In genomic region chr11:4643682-4644081, GRCh38 we compare ENCODE assay signal across 21 cellular contexts. TPM values are rescaled to one million over a fixed set of nuclear protein-coding genes. Genes with fewer than 3 reads are reported as not detected.
"Had no signal": no experiment of that assay in that cellular context is flagged by ENCODE, and none has a peak within 500 bp of the region (broad histone marks: within the 10 kb centered on the region; RNA-seq: fewer than 3 reads in every experiment).

Gene OR51E1, plus strand, starts transcription at chr11:4643982. Its CDS starts 8,545 bp downstream, at chr11:4652527.

- DNase-seq: activated B cell treated with CpG ODN at 0.5 μM for 24 hours; activated CD4-positive, alpha-beta T cell treated with anti-CD3 and anti-CD28 coated beads for 48 hours; activated CD8-positive, alpha-beta T cell treated with anti-CD3 and anti-CD28 coated beads for 36 hours; activated effector memory CD4-positive, alpha-beta T cell treated with anti-CD3 and anti-CD28 coated beads, Interleukin-2, amount 50 U/mL, for 16 hours; activated T-cell treated with anti-CD3 and anti-CD28 coated beads, Interleukin-2, amount 50 U/mL, for 48 hours; amniotic stem cell; effector memory CD4-positive, alpha-beta T cell; islet precursor cell; retina; small intestine; stimulated activated CD4-positive, alpha-beta T cell treated with anti-CD3 and anti-CD28 coated beads, Interleukin-4, amount 100 ng/mL, for 24 hours; stimulated activated naive CD8-positive, alpha-beta T cell treated with anti-CD3 and anti-CD28 coated beads, Interleukin-15, Interleukin-2, amounts not matched to agents 100 U/mL and 50 U/mL, for 24 hours; SW 1271; upper lobe of left lung had no signal

- H3K9me3 ChIP-seq: upper lobe of left lung had no signal

- FAIRE-seq: frontal cortex, small intestine, TTC549 had no signal

- ATAC-seq: activated CD8-positive, alpha-beta T cell treated with anti-CD3 and anti-CD28 coated beads for 36 hours; stimulated activated naive CD8-positive, alpha-beta T cell treated with anti-CD3 and anti-CD28 coated beads, Interleukin-15, Interleukin-2, amounts not matched to agents 100 U/mL and 50 U/mL, for 24 hours had no signal

- H3K27ac ChIP-seq: upper lobe of left lung had no signal

- H3K27me3 ChIP-seq: upper lobe of left lung had no signal

- H3K4me3 ChIP-seq: upper lobe of left lung had no signal

- H3K4me1 ChIP-seq: upper lobe of left lung had no signal

- H3K36me3 ChIP-seq: upper lobe of left lung had no signal

RNA-seq across cellular contexts. Expression of gene OR51E1, which starts in this region (rescaled TPM):
- total RNA-seq: activated B cell treated with CpG ODN at 0.5 μM for 24 hours; activated CD8-positive, alpha-beta T cell treated with anti-CD3 and anti-CD28 coated beads for 36 hours; natural killer cell treated with Interleukin-12 subunit alpha and Interleukin-12 subunit beta and Interleukin-15 and Interleukin-18, amount 100 ng/mL, for 72 hours; osteoblast; SK-MEL-5; T-helper 2 cell treated with Interferon-gamma antibody and Interleukin-4, amounts not matched to agents 100 ng/mL and 5 ng/mL, for 36 hours; upper lobe of left lung had no signal
- polyA plus RNA-seq: liver had no signal
